18 cellular contexts compared by ENCODE assay signal in the genomic region with DNA sequence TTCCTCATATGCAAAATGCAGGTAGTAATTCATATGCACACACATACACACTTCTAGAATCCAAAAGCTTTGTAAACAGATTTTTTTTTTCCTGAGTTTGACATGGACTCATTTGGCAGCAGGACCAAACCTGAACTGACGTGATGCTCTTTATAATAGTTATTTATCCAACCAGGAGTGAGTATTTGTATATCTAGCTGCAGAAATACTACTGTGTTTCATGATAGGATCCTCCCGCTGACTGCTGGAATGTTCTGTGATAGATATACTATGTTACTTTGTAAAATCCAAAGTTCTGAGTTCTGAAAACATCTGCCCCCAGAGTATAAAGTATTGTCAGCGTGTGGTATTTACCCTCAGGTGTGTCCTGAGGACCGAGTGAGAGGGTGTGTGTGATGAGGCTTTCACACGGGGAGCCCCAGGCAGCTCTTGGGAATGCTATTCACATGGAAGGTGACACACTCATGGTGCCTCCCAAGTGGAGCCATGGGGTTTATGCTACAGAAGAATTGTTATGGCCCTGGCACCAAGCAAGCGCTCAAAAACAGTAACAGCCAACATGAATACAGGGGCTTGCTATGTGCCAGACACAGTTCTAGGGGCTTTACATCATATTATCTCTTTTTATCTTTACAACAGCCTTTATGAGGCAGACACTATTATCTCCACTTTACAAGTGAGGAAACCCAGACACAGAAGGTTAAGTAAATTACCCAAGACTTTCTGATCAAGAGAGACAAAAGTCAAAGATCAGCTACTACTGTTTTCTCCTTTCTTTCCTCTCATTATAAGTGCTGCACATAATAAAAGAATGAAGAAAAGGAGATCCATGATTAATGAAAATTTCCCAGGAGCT. TPM values are rescaled to one million over a fixed set of nuclear protein-coding genes. Genes with fewer than 3 reads are reported as not detected.
DNase-seq lines count a peak whose midpoint lies in the region; ATAC-seq and TF ChIP-seq lines count a peak whose summit lies in the region.
"Had no signal": no experiment of that assay in that cellular context is flagged by ENCODE, and none has a peak within 500 bp of the region (broad histone marks: within the 10 kb centered on the region; RNA-seq: fewer than 3 reads in every experiment).

No MANE protein-coding gene starts in this region.

- peaks cover 39% of the 10 kb centered on the region for H3K4me1 Mint-ChIP-seq in Calu3 (ENCODE audit: low read depth, unreplicated experiment)
- H3K4me1 Mint-ChIP-seq in stimulated activated effector memory CD8-positive, alpha-beta T cell treated with anti-CD3 and anti-CD28 coated beads, Interleukin-12 subunit alpha, Interleukin-12 subunit beta, amount 100 ng/mL, for 72 hours, result peaks cover 15% of the 10 kb centered on the region
- H3K4me1 Mint-ChIP-seq in chondrocyte (ENCODE audit: low read depth), result peaks cover 20% of the 10 kb centered on the region

- H2BK5ac ChIP-seq in mesendoderm (ENCODE audit: low read length), result peak overlapping the region; percentile 49

- H3K36me3 ChIP-seq in KOPT-K1 (ENCODE audit: insufficient read depth, low read length) (no peaks in the 10 kb centered on the region), mesendoderm (ENCODE audit: control insufficient read depth, insufficient read depth, low read length) (no peaks in the 10 kb centered on the region)
- H3K36me3 ChIP-seq: stomach had no signal

- no peak overlapping the region for H4K5ac ChIP-seq in mesendoderm (ENCODE audit: low read length)

- H3K4me3 ChIP-seq in mesendoderm (ENCODE audit: low read length), result no peak overlapping the region
- H3K4me3 ChIP-seq: stomach had no signal

- BruUV-seq in Calu3 (replicated peaks; lab: Mats Ljungman, UMichigan), result no TSS peak

- peaks cover 19% of the 10 kb centered on the region for H3K9me3 ChIP-seq in KOPT-K1 (ENCODE audit: insufficient read depth, low read length, poor library complexity, severe bottlenecking)

- H3K79me2 ChIP-seq in mesendoderm (ENCODE audit: control insufficient read depth, insufficient read depth, low read length), result no peaks in the 10 kb centered on the region

- DNase-seq in Calu3, result no peak
- DNase-seq in amniotic epithelial cell (ENCODE audit: low read depth), result peak; percentile 86
- DNase-seq in mesendoderm, result peak; percentile 79
- no peak for DNase-seq in stimulated activated effector memory CD8-positive, alpha-beta T cell treated with anti-CD3 and anti-CD28 coated beads, Interleukin-12 subunit alpha, Interleukin-12 subunit beta, amount 100 ng/mL, for 72 hours (ENCODE audit: low spot score in 2 of 2)
- no peak for DNase-seq in chondrocyte (ENCODE audit: low spot score)
- DNase-seq in iPS-NIHi7 (ENCODE audit: extremely low spot score), result no peak
- no peak for DNase-seq in NCI-H748 (lab: John Stamatoyannopoulos, UW; ENCODE audit: unreplicated experiment)
- DNase-seq: aorta; effector CD8-positive, alpha-beta T cell; H9; left cardiac atrium; NCI-H1417 treated with DMSO at 0.1 percent for 48 hours had no signal

- no peak overlapping the region for H3K9ac ChIP-seq in mesendoderm (ENCODE audit: low read length)

- H3K18ac ChIP-seq in mesendoderm (ENCODE audit: low read length), result no peak overlapping the region

- H2AK5ac ChIP-seq in mesendoderm (ENCODE audit: low read length), result peak overlapping the region; percentile 95

- H3K27ac ChIP-seq in KOPT-K1 (ENCODE audit: low read depth, low read length, poor library complexity, severe bottlenecking), result peak overlapping the region; percentile 10
- H3K27ac ChIP-seq in mesendoderm (ENCODE audit: low read depth, low read length), result peak overlapping the region; percentile 43
- H3K27ac ChIP-seq: C4-2B had no signal

- H3K36me3 Mint-ChIP-seq in Calu3 (ENCODE audit: insufficient read depth, unreplicated experiment), result peaks cover 15% of the 10 kb centered on the region
- H3K36me3 Mint-ChIP-seq in stimulated activated effector memory CD8-positive, alpha-beta T cell treated with anti-CD3 and anti-CD28 coated beads, Interleukin-12 subunit alpha, Interleukin-12 subunit beta, amount 100 ng/mL, for 72 hours, result no peaks in the 10 kb centered on the region
- H3K36me3 Mint-ChIP-seq in chondrocyte (ENCODE audit: low read depth), result peaks cover 7% of the 10 kb centered on the region

- no peaks in the 10 kb centered on the region for H3K27me3 ChIP-seq in mesendoderm (ENCODE audit: insufficient read depth, low read length, poor library complexity)
- H3K27me3 ChIP-seq: stomach had no signal

- no peak for ATAC-seq in stimulated activated effector memory CD8-positive, alpha-beta T cell treated with anti-CD3 and anti-CD28 coated beads, Interleukin-12 subunit alpha, Interleukin-12 subunit beta, amount 100 ng/mL, for 72 hours

- WGBS in mesendoderm (ENCODE audit: extremely low coverage, insufficient coverage, low lambda C conversion rate), result no CpG with 5 or more reads among the region's 6 CpGs

- H3K27ac Mint-ChIP-seq in Calu3 (ENCODE audit: unreplicated experiment) (peak overlapping the region; percentile 19), chondrocyte (ENCODE audit: unreplicated experiment) (no peak overlapping the region)
- H3K27ac Mint-ChIP-seq in stimulated activated effector memory CD8-positive, alpha-beta T cell treated with anti-CD3 and anti-CD28 coated beads, Interleukin-12 subunit alpha, Interleukin-12 subunit beta, amount 100 ng/mL, for 72 hours, result no peak overlapping the region
- H3K27ac Mint-ChIP-seq: nephron had no signal

- no peak overlapping the region for H3K23ac ChIP-seq in mesendoderm (ENCODE audit: low read length)

- H3K9me3 Mint-ChIP-seq in Calu3 (ENCODE audit: low read depth, unreplicated experiment) (peaks cover 12% of the 10 kb centered on the region), chondrocyte (ENCODE audit: low read depth) (peaks cover 13% of the 10 kb centered on the region)
- H3K9me3 Mint-ChIP-seq in stimulated activated effector memory CD8-positive, alpha-beta T cell treated with anti-CD3 and anti-CD28 coated beads, Interleukin-12 subunit alpha, Interleukin-12 subunit beta, amount 100 ng/mL, for 72 hours, result peaks cover 14% of the 10 kb centered on the region

- CTCF ChIA-PET in Calu3 (lab: Charles Lee), result interaction anchor here (1.5 kb wide), 1 partner anchor 30 kb away, joined by 3 read pairs; no protein-coding TSS in a partner anchor

- no peak overlapping the region for H4K8ac ChIP-seq in mesendoderm (ENCODE audit: low read depth, low read length)

- no peaks in the 10 kb centered on the region for H3K27me3 Mint-ChIP-seq in Calu3 (ENCODE audit: unreplicated experiment)
- no peaks in the 10 kb centered on the region for H3K27me3 Mint-ChIP-seq in chondrocyte (ENCODE audit: low read depth)

- no peak for TF ChIP-seq CTCF in Calu3 (IDR thresholded peaks at IDR 0.05; ENCODE audit: unreplicated experiment)
- no peak for TF ChIP-seq CTCF in chondrocyte (IDR thresholded peaks at IDR 0.05)

- peaks cover 19% of the 10 kb centered on the region for H3K4me1 ChIP-seq in mesendoderm (ENCODE audit: control insufficient read depth, low read depth, low read length)

- intact Hi-C loops in Calu3 (cut with micrococcal nuclease; ENCODE audit: unreplicated experiment), result no loop called here

- peak overlapping the region; percentile 11 for H3K4me3 Mint-ChIP-seq in Calu3 (ENCODE audit: low read depth, unreplicated experiment)
- no peak overlapping the region for H3K4me3 Mint-ChIP-seq in stimulated activated effector memory CD8-positive, alpha-beta T cell treated with anti-CD3 and anti-CD28 coated beads, Interleukin-12 subunit alpha, Interleukin-12 subunit beta, amount 100 ng/mL, for 72 hours
- no peak overlapping the region for H3K4me3 Mint-ChIP-seq in chondrocyte (ENCODE audit: unreplicated experiment)
- H3K4me3 Mint-ChIP-seq: nephron had no signal

- H3K56ac ChIP-seq in mesendoderm (ENCODE audit: low read length), result peak overlapping the region; percentile 35

- no peak overlapping the region for H3K4ac ChIP-seq in mesendoderm (ENCODE audit: low read depth, low read length)

- no peak overlapping the region for H3K4me2 ChIP-seq in mesendoderm (ENCODE audit: low read length)

- H2BK120ac ChIP-seq in mesendoderm (ENCODE audit: low read depth, low read length), result no peak overlapping the region

- no peak overlapping the region for H2BK15ac ChIP-seq in mesendoderm (replicated peaks; ENCODE audit: low read depth)

- H3K79me1 ChIP-seq in mesendoderm (ENCODE audit: low read length), result no peaks in the 10 kb centered on the region

RNA-seq across cellular contexts. Expression of a gene that starts 16.7 kb away (rescaled TPM):
- total RNA-seq in Calu3 (2022), result not detected in 2 replicates
- 0.11 TPM for polyA plus RNA-seq in mesendoderm (2013, experiment 1 of 2)
- polyA plus RNA-seq in mesendoderm (2013, experiment 2 of 2), result 0.32 TPM
- total RNA-seq in chondrocyte, result 0.17 to 0.41 TPM (median 0.28 TPM) in 3 replicates
- total RNA-seq: G401, glomerular endothelial cell had no signal
- polyA plus RNA-seq: aorta, stomach had no signal

RNA-seq across cellular contexts. Expression of a gene that starts 44.7 kb away (rescaled TPM):
- total RNA-seq in Calu3 (2022) (196 and 227 TPM in 2 replicates), chondrocyte (125 to 143 TPM (median 141 TPM) in 3 replicates)
- polyA plus RNA-seq in mesendoderm (2013, experiment 1 of 2), result 128 TPM
- 129 TPM for polyA plus RNA-seq in mesendoderm (2013, experiment 2 of 2)

Comparison
In these comparisons a context has a peak if more than half of its experiments do, and no peak if none do; other contexts are left out.
1. DNase-seq: peak in amniotic epithelial cell (single experiment) and mesendoderm (single experiment); none in Calu3 (single experiment), stimulated activated effector memory CD8-positive, alpha-beta T cell treated with anti-CD3 and anti-CD28 coated beads, Interleukin-12 subunit alpha, Interleukin-12 subunit beta, amount 100 ng/mL, for 72 hours (0 of 2), chondrocyte (single experiment), iPS-NIHi7 (single experiment) and NCI-H748 (single experiment).